In the genomic region with DNA sequence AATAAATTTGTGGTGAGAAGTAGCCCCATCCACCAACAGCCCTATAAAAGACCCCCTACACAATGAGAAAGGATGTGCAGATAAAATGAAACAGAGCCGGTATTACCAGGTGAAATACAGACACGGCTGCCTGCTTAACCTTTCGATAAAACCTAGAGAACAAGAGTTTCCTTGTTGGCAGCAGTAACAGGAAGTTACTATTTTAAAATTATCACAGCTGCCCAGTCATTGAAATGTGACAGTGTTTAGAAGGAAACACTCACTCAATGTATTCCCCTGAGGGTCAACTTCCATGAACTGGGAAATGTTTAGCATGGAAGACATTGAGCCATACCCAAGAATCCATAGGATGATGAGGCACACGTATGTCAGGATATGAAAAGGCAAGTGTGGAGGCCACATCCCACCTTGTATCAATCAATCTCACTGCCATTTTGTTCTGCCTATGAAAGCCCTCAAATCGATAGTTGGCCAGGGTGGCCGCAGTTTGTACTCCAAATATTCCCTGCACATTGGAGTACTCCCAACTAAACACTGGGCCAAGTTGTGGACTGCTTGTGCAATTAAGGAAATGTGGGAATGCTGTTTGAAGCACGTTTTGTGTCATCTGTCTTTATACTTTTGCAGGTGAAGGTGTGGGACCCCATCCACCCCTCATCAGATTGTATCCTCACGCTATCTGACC, we compare ENCODE assay signal across 5 cellular contexts. TPM values are rescaled to one million over a fixed set of nuclear protein-coding genes. Genes with fewer than 3 reads are reported as not detected.
"Had no signal": no experiment of that assay in that cellular context is flagged by ENCODE, and none has a peak within 500 bp of the region (broad histone marks: within the 10 kb centered on the region; RNA-seq: fewer than 3 reads in every experiment).

No MANE protein-coding gene starts in this region.

RNA-seq across cellular contexts. Expression of a gene that starts 41.6 kb away (rescaled TPM):
- total RNA-seq: GM23248, H9, HT-29, IMR-90, K562 had no signal
- polyA plus RNA-seq: GM23248, IMR-90, K562 had no signal
